27 cellular contexts compared by ENCODE assay signal in the genomic region with DNA sequence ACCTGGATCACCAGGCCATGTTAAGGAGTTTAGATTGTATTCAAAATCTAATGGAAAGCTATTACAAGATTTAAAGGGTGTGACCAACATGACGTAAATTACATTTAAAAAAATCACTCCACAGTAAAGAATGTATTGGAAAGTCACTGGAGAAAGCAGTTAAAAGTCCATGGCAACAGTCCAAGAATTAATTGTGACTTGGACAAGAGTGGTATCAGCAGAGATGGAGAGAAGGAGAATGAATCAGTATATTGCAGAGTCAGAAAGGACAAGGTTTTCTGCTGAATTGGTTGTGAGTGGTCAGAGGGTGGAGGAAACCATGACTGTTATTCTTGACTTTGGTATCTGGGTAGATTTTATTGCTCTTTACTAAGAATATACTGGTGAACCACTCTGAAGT.
"Had no signal": no experiment of that assay in that cellular context is flagged by ENCODE, and none has a peak within 500 bp of the region (broad histone marks: within the 10 kb centered on the region; RNA-seq: fewer than 3 reads in every experiment).

No MANE protein-coding gene starts in this region.

- H2AFZ ChIP-seq: neural progenitor cell had no signal

- H3K27me3 ChIP-seq: adrenal gland, brain microvascular endothelial cell, colonic mucosa, heart right ventricle, left lung, neural progenitor cell, testis, transverse colon had no signal

- H3K4me1 ChIP-seq: adrenal gland, colonic mucosa, heart right ventricle, left lung, lower lobe of right lung, neural progenitor cell, testis, transverse colon had no signal

- H3K27me3 Mint-ChIP-seq: activated CD4-positive, alpha-beta T cell treated with anti-CD3 and anti-CD28 coated beads for 36 hours; activated naive CD8-positive, alpha-beta T cell treated with anti-CD3 and anti-CD28 coated beads for 36 hours; central memory CD8-positive, alpha-beta T cell; T-cell had no signal

- H3K9ac ChIP-seq: neural progenitor cell had no signal

- H3K4me1 Mint-ChIP-seq: activated CD4-positive, alpha-beta T cell treated with anti-CD3 and anti-CD28 coated beads for 36 hours; activated naive CD8-positive, alpha-beta T cell treated with anti-CD3 and anti-CD28 coated beads for 36 hours; central memory CD8-positive, alpha-beta T cell; natural killer cell; neural progenitor cell; T-cell had no signal

- H3K36me3 Mint-ChIP-seq: activated naive CD8-positive, alpha-beta T cell treated with anti-CD3 and anti-CD28 coated beads for 36 hours; natural killer cell; neural progenitor cell; T-cell had no signal

- H3K4me2 ChIP-seq: neural progenitor cell had no signal

- H3K4me3 Mint-ChIP-seq: activated CD4-positive, alpha-beta T cell treated with anti-CD3 and anti-CD28 coated beads for 36 hours; activated naive CD4-positive, alpha-beta T cell treated with anti-CD3 and anti-CD28 coated beads for 36 hours; activated naive CD8-positive, alpha-beta T cell treated with anti-CD3 and anti-CD28 coated beads for 36 hours; central memory CD8-positive, alpha-beta T cell; natural killer cell; neural progenitor cell; T-cell had no signal

- DNase-seq: activated CD4-positive, alpha-beta T cell treated with anti-CD3 and anti-CD28 coated beads for 36 hours; activated CD4-positive, CD25-positive, alpha-beta regulatory T cell; activated effector memory CD4-positive, alpha-beta T cell treated with Interleukin-2 at 50 U/mL for 16 hours; activated naive CD4-positive, alpha-beta T cell treated with anti-CD3 and anti-CD28 coated beads for 36 hours; activated naive CD8-positive, alpha-beta T cell treated with anti-CD3 and anti-CD28 coated beads for 36 hours; adrenal gland; aorta; brain microvascular endothelial cell; colonic mucosa; effector CD8-positive, alpha-beta T cell; erythroblast; foreskin melanocyte; heart right ventricle; left lung; lower lobe of right lung; mesendoderm; natural killer cell; posterior cingulate gyrus; right cardiac atrium; stimulated activated CD4-positive, alpha-beta T cell treated with anti-CD3 and anti-CD28 coated beads, Interleukin-2, amount 100 ng/mL, for 48 hours; stimulated activated naive CD4-positive, alpha-beta T cell treated with Interleukin-2 at 50 U/mL for 16 hours; T-cell; testis; transverse colon had no signal

- H3K36me3 ChIP-seq: adrenal gland, brain microvascular endothelial cell, colonic mucosa, heart right ventricle, left lung, lower lobe of right lung, neural progenitor cell, transverse colon had no signal

- H3K27ac Mint-ChIP-seq: activated CD4-positive, alpha-beta T cell treated with anti-CD3 and anti-CD28 coated beads for 36 hours; activated naive CD4-positive, alpha-beta T cell treated with anti-CD3 and anti-CD28 coated beads for 36 hours; activated naive CD8-positive, alpha-beta T cell treated with anti-CD3 and anti-CD28 coated beads for 36 hours; natural killer cell; neural progenitor cell; T-cell had no signal

- H3K9me3 ChIP-seq: adrenal gland, colonic mucosa, lower lobe of right lung, testis, transverse colon had no signal

- FAIRE-seq: endometrium had no signal

- H3K27ac ChIP-seq: adrenal gland, brain microvascular endothelial cell, colonic mucosa, heart right ventricle, left lung, lower lobe of right lung, neural progenitor cell, testis, transverse colon had no signal

- H3K4me3 ChIP-seq: adrenal gland, colonic mucosa, heart right ventricle, left lung, lower lobe of right lung, neural progenitor cell, testis, transverse colon had no signal
